In the genomic region with DNA sequence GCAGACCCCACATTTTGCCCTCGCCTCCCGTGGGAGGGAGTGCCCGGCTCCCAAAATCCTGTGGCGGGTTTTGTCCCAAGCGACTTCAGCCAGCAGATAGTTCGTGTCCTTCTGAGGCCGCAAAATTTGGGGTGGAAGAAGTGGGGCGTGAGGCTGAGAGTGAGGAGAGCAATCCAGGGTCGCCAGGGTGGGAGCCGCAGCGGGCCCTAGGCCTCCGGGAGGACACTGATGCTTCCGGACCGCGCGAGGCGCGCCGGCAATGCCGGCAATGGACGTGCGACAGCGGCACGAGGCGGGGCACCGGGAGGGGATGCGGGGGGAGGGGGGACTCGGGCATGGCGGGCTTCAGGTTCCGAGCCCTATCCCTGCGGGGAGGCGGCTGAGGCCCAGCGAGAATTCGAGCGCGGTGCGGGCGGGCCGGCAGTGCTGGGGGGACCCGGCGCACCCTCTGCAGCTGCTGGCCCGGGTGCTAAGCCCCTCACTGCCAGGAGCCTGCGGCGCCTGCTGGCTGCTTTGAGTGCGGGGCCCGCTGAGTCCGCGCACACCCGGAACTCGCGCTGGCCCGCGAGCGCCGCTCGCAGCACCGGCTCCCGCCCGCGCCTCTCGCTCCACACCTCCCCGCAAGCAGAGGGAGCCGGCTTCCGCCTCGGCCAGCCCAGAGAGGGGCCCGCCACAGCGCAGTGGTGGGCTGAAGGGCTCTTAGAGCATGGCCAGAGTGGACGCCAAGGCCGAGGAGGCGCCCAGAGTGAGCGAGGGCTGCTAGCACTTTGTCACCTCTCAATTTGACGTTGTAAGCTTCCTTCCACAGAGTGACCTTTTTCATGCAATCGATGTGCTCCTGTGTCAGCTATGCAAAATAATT, we compare ENCODE assay signal across 8 cellular contexts.
A peak's percentile ranks its signal among the peaks of the same experiment; 100 is the strongest.
DNase-seq lines count a peak whose midpoint lies in the region; ATAC-seq and TF ChIP-seq lines count a peak whose summit lies in the region.

No MANE protein-coding gene starts in this region.

- CTCF ChIA-PET in PC-9 (lab: Charles Lee), result no interaction called here

- H3K36me3 Mint-ChIP-seq in CD4-positive, CD25-positive, alpha-beta regulatory T cell, result peaks cover 12% of the 10 kb centered on the region
- no peaks in the 10 kb centered on the region for H3K36me3 Mint-ChIP-seq in naive thymus-derived CD8-positive, alpha-beta T cell
- no peaks in the 10 kb centered on the region for H3K36me3 Mint-ChIP-seq in stimulated activated naive B cell treated with anti-CD40 and anti-IgM and Interleukin-4, amounts not matched to agents 10 μg/mL and 1 μg/mL and 100 μg/mL, for 72 hours

- H3K27me3 ChIP-seq in CD4-positive, CD25-positive, alpha-beta regulatory T cell (ENCODE audit: control insufficient read depth, insufficient read depth, low read length), result no peaks in the 10 kb centered on the region
- H3K27me3 ChIP-seq in PC-9 (ENCODE audit: insufficient read depth, low read depth), result peaks cover 14% of the 10 kb centered on the region; the same call in 1 of the 2 replicates

- no peaks in the 10 kb centered on the region for H3K9me2 ChIP-seq in PC-9 (ENCODE audit: insufficient read depth)

- ATAC-seq in CD4-positive, CD25-positive, alpha-beta regulatory T cell (ENCODE audit: low read depth in 2 of 2), result peak; percentile 75 to 80
- ATAC-seq in GM19372 (IDR thresholded peaks at IDR 0.05; ENCODE audit: low read depth, unreplicated experiment) (peak; percentile 84), HG03457 (IDR thresholded peaks at IDR 0.05; ENCODE audit: unreplicated experiment) (peak; percentile 59)
- ATAC-seq in naive thymus-derived CD8-positive, alpha-beta T cell, result peak; percentile 83 to 87
- ATAC-seq in stimulated activated naive B cell treated with anti-CD40 and anti-IgM and Interleukin-4, amounts not matched to agents 10 μg/mL and 1 μg/mL and 100 μg/mL, for 72 hours (replicated peaks), result peak; percentile 90 to 92

- H3K4me3 Mint-ChIP-seq in CD4-positive, CD25-positive, alpha-beta regulatory T cell, result peak overlapping the region; percentile 94 to 98 (median 96)
- H3K4me3 Mint-ChIP-seq in naive thymus-derived CD8-positive, alpha-beta T cell, result peak overlapping the region; percentile 88 to 98 (median 96)
- H3K4me3 Mint-ChIP-seq in stimulated activated naive B cell treated with anti-CD40 and anti-IgM and Interleukin-4, amounts not matched to agents 10 μg/mL and 1 μg/mL and 100 μg/mL, for 72 hours, result peak overlapping the region; percentile 89 to 95

- DNase-seq in CD4-positive, CD25-positive, alpha-beta regulatory T cell, result peak; percentile 62 to 75 (median 70)
- DNase-seq in PC-9, result peak in 1 of 2 experiments; percentile 41
- peak; percentile 68 to 73 for DNase-seq in activated T-helper 1 cell treated with anti-CD3 and anti-CD28 coated beads, Interleukin-2, amount 50 U/mL, for 16 hours (ENCODE audit: low read depth in 1 of 2, low spot score in 1 of 2)
- DNase-seq in fibroblast of peridontal ligament (ENCODE audit: extremely low read depth), result peak; percentile 66
- peak; percentile 40 to 87 (median 72) for DNase-seq in naive thymus-derived CD8-positive, alpha-beta T cell
- peak; percentile 64 for DNase-seq in stimulated activated naive B cell treated with anti-CD40 and anti-IgM and Interleukin-4, amounts not matched to agents 10 μg/mL and 1 μg/mL and 100 μg/mL, for 72 hours

- peaks cover 0 to 4% (median under 1%) of the 10 kb centered on the region in 7 donors for H3K9me3 Mint-ChIP-seq in CD4-positive, CD25-positive, alpha-beta regulatory T cell
- H3K9me3 Mint-ChIP-seq in naive thymus-derived CD8-positive, alpha-beta T cell, result no peaks in the 10 kb centered on the region
- H3K9me3 Mint-ChIP-seq in stimulated activated naive B cell treated with anti-CD40 and anti-IgM and Interleukin-4, amounts not matched to agents 10 μg/mL and 1 μg/mL and 100 μg/mL, for 72 hours, result peaks cover 0 to 2% of the 10 kb centered on the region in 2 donors

- peak; percentile 36; the same call in 1 of the 2 replicates for TF ChIP-seq CTCF in PC-9 (conservative IDR thresholded peaks at IDR 0.05)

- POLR2A ChIA-PET in PC-9 (lab: Charles Lee; ENCODE audit: unreplicated experiment), result no interaction called here
- POLR2A ChIA-PET in naive thymus-derived CD8-positive, alpha-beta T cell (lab: Charles Lee), result interaction anchor here (1.0 to 1.9 kb wide), 2 partner anchors 58 to 828 kb away, joined by 3 to 5 read pairs; no protein-coding TSS in a partner anchor

- H3F3A ChIP-seq in PC-9 (ENCODE audit: insufficient read depth, low read depth), result no peaks in the 10 kb centered on the region

- H3K36me3 ChIP-seq in CD4-positive, CD25-positive, alpha-beta regulatory T cell (ENCODE audit: control insufficient read depth, insufficient read depth, low read length), result no peaks in the 10 kb centered on the region
- H3K36me3 ChIP-seq in PC-9 (ENCODE audit: low read depth), result no peaks in the 10 kb centered on the region

- peak overlapping the region; percentile 88 for H3K4me3 ChIP-seq in CD4-positive, CD25-positive, alpha-beta regulatory T cell (ENCODE audit: low read depth, low read length)
- H3K4me3 ChIP-seq in PC-9, result no peak overlapping the region

- BruUV-seq in PC-9 (replicated peaks; lab: Mats Ljungman, UMichigan), result no TSS peak

- H3K27ac ChIP-seq in CD4-positive, CD25-positive, alpha-beta regulatory T cell (ENCODE audit: insufficient read depth, low read length, poor library complexity, severe bottlenecking), result peak overlapping the region; percentile 79
- no peak overlapping the region for H3K27ac ChIP-seq in PC-9

- no peaks in the 10 kb centered on the region for H3K9me3 ChIP-seq in CD4-positive, CD25-positive, alpha-beta regulatory T cell (ENCODE audit: control insufficient read depth in 2 of 2, low read length in 2 of 2)
- no peaks in the 10 kb centered on the region for H3K9me3 ChIP-seq in PC-9 (ENCODE audit: insufficient read depth, low read depth)

- peak overlapping the region; percentile 94 to 98 (median 97) for H3K27ac Mint-ChIP-seq in CD4-positive, CD25-positive, alpha-beta regulatory T cell
- peak overlapping the region; percentile 83 to 96 (median 93) for H3K27ac Mint-ChIP-seq in naive thymus-derived CD8-positive, alpha-beta T cell
- peak overlapping the region; percentile 94 for H3K27ac Mint-ChIP-seq in stimulated activated naive B cell treated with anti-CD40 and anti-IgM and Interleukin-4, amounts not matched to agents 10 μg/mL and 1 μg/mL and 100 μg/mL, for 72 hours

- peaks cover 29% of the 10 kb centered on the region for H3K4me1 ChIP-seq in CD4-positive, CD25-positive, alpha-beta regulatory T cell (ENCODE audit: control insufficient read depth, insufficient read depth, low read length, poor library complexity, severe bottlenecking)
- H3K4me1 ChIP-seq in PC-9 (replicated peaks; ENCODE audit: insufficient read depth), result no peaks in the 10 kb centered on the region

- intact Hi-C loops in PC-9 (cut with micrococcal nuclease; ENCODE audit: unreplicated experiment), result loop anchor here (2.0 kb wide), 1 partner anchor 855 kb away; no protein-coding TSS in a partner anchor

- no peaks in the 10 kb centered on the region for H3K79me2 ChIP-seq in PC-9 (ENCODE audit: low read depth)

- H4K20me1 ChIP-seq in PC-9 (ENCODE audit: insufficient read depth), result no peaks in the 10 kb centered on the region

- peak overlapping the region; percentile 41 for H3K4me2 ChIP-seq in PC-9

- peaks cover 24 to 76% (median 56%) of the 10 kb centered on the region in 4 donors for H3K4me1 Mint-ChIP-seq in CD4-positive, CD25-positive, alpha-beta regulatory T cell
- peaks cover 5 to 27% (median 9%) of the 10 kb centered on the region in 4 donors for H3K4me1 Mint-ChIP-seq in naive thymus-derived CD8-positive, alpha-beta T cell
- H3K4me1 Mint-ChIP-seq in stimulated activated naive B cell treated with anti-CD40 and anti-IgM and Interleukin-4, amounts not matched to agents 10 μg/mL and 1 μg/mL and 100 μg/mL, for 72 hours, result peaks cover 0 to 3% of the 10 kb centered on the region in 2 donors

- H3K27me3 Mint-ChIP-seq in CD4-positive, CD25-positive, alpha-beta regulatory T cell, result no peaks in the 10 kb centered on the region
- peaks cover 0 to 10% (median 4%) of the 10 kb centered on the region in 5 donors for H3K27me3 Mint-ChIP-seq in naive thymus-derived CD8-positive, alpha-beta T cell
- H3K27me3 Mint-ChIP-seq in stimulated activated naive B cell treated with anti-CD40 and anti-IgM and Interleukin-4, amounts not matched to agents 10 μg/mL and 1 μg/mL and 100 μg/mL, for 72 hours, result peaks cover 26 to 41% of the 10 kb centered on the region in 2 donors

- H2AFZ ChIP-seq in PC-9, result no peak overlapping the region
